Comparison of ENCODE assay signal across 19 cellular contexts in genomic region chr2:73946666-73947065, GRCh38. TPM values are rescaled to one million over a fixed set of nuclear protein-coding genes. Genes with fewer than 3 reads are reported as not detected.
DNase-seq lines count a peak whose midpoint lies in the region; ATAC-seq, FAIRE-seq and TF ChIP-seq lines count a peak whose summit lies in the region.
"Had no signal": no experiment of that assay in that cellular context is flagged by ENCODE, and none has a peak within 500 bp of the region (broad histone marks: within the 10 kb centered on the region; RNA-seq: fewer than 3 reads in every experiment).

No MANE protein-coding gene starts in this region.

- peak overlapping the region in 3 of 11 experiments; percentile 88 to 92 (median 91); a peak in 6 of 22 replicates for H3K4me2 ChIP-seq in BLaER1 treated with 17β-estradiol and CSF1 and Interleukin-3, amounts not matched to agents 10 nM and 100 nM
- H3K4me2 ChIP-seq in astrocyte (ENCODE audit: low read length), result no peak overlapping the region

- no peaks in the 10 kb centered on the region for H3K9me3 Mint-ChIP-seq in CD8-positive, alpha-beta T cell
- no peaks in the 10 kb centered on the region for H3K9me3 Mint-ChIP-seq in astrocyte (ENCODE audit: unreplicated experiment)
- no peaks in the 10 kb centered on the region for H3K9me3 Mint-ChIP-seq in naive thymus-derived CD4-positive, alpha-beta T cell
- H3K9me3 Mint-ChIP-seq in glutamatergic neuron (ENCODE audit: unreplicated experiment), result no peaks in the 10 kb centered on the region
- H3K9me3 Mint-ChIP-seq: HFFc6 had no signal

- H3K36me3 Mint-ChIP-seq in CD8-positive, alpha-beta T cell, result peaks cover 70% of the 10 kb centered on the region
- H3K36me3 Mint-ChIP-seq in astrocyte (ENCODE audit: low read depth, unreplicated experiment) (peaks cover 26% of the 10 kb centered on the region), glutamatergic neuron (ENCODE audit: unreplicated experiment) (peaks cover 4% of the 10 kb centered on the region)
- peaks cover 9 to 29% (median 18%) of the 10 kb centered on the region in 5 donors for H3K36me3 Mint-ChIP-seq in naive thymus-derived CD4-positive, alpha-beta T cell

- no peak overlapping the region for H3K4me3 ChIP-seq in BLaER1 treated with 17β-estradiol and CSF1 and Interleukin-3, amounts not matched to agents 10 nM and 100 nM
- no peak overlapping the region for H3K4me3 ChIP-seq in CD8-positive, alpha-beta T cell (ENCODE audit: low read depth, low read length)
- no peak overlapping the region for H3K4me3 ChIP-seq in astrocyte (ENCODE audit: insufficient read depth, low read depth, low read length)
- no peak overlapping the region for H3K4me3 ChIP-seq in naive thymus-derived CD4-positive, alpha-beta T cell (ENCODE audit: low read length)

- no peak for ATAC-seq in CD8-positive, alpha-beta T cell
- ATAC-seq in naive thymus-derived CD4-positive, alpha-beta T cell, result no peak

- peak overlapping the region; percentile 70 for H3K27ac Mint-ChIP-seq in CD8-positive, alpha-beta T cell
- H3K27ac Mint-ChIP-seq in astrocyte (ENCODE audit: unreplicated experiment) (peak overlapping the region; percentile 79), glutamatergic neuron (ENCODE audit: unreplicated experiment) (no peak overlapping the region)
- peak overlapping the region in 8 of 9 donors; percentile 61 to 96 (median 83) for H3K27ac Mint-ChIP-seq in naive thymus-derived CD4-positive, alpha-beta T cell
- H3K27ac Mint-ChIP-seq: HFFc6 had no signal

- peaks cover 83% of the 10 kb centered on the region for H3K4me1 Mint-ChIP-seq in CD8-positive, alpha-beta T cell (ENCODE audit: low read depth)
- H3K4me1 Mint-ChIP-seq in astrocyte (ENCODE audit: low read depth, unreplicated experiment) (peaks cover 12% of the 10 kb centered on the region), glutamatergic neuron (ENCODE audit: low read depth, unreplicated experiment) (peaks cover 3% of the 10 kb centered on the region)
- peaks cover 54 to 97% (median 84%) of the 10 kb centered on the region in 7 donors for H3K4me1 Mint-ChIP-seq in naive thymus-derived CD4-positive, alpha-beta T cell

- no peak for DNase-seq in CD8-positive, alpha-beta T cell
- no peak for DNase-seq in astrocyte (ENCODE audit: low read depth)
- DNase-seq in naive thymus-derived CD4-positive, alpha-beta T cell, result no peak
- DNase-seq in glutamatergic neuron, result no peak
- no peak for DNase-seq in NCI-H2081 (lab: John Stamatoyannopoulos, UW)
- no peak for DNase-seq in epidermal melanocyte (ENCODE audit: insufficient read length, low spot score)
- DNase-seq: Caco-2, HFFc6, IMR-90, NCI-H1417, NCI-H187, NCI-H226, NCI-H524, NCI-H82, SHP77 had no signal

- no peaks in the 10 kb centered on the region for H3K9me3 ChIP-seq in BLaER1 treated with 17β-estradiol and CSF1 and Interleukin-3, amounts not matched to agents 10 nM and 100 nM (replicated peaks in 1 of 11)
- no peaks in the 10 kb centered on the region for H3K9me3 ChIP-seq in CD8-positive, alpha-beta T cell (ENCODE audit: low read length)
- H3K9me3 ChIP-seq in astrocyte (ENCODE audit: insufficient read depth, low read depth, low read length), result no peaks in the 10 kb centered on the region
- no peaks in the 10 kb centered on the region for H3K9me3 ChIP-seq in naive thymus-derived CD4-positive, alpha-beta T cell (ENCODE audit: control insufficient read depth in 2 of 3, low read length in 3 of 3)
- H3K9me3 ChIP-seq: Caco-2 had no signal

- H3K9ac ChIP-seq in BLaER1 treated with 17β-estradiol and CSF1 and Interleukin-3, amounts not matched to agents 10 nM and 100 nM, result no peak overlapping the region; a peak in 2 of 22 replicates
- H3K9ac ChIP-seq in astrocyte (ENCODE audit: low read length), result no peak overlapping the region

- H3K27ac ChIP-seq in BLaER1 treated with 17β-estradiol and CSF1 and Interleukin-3, amounts not matched to agents 10 nM and 100 nM, result peak overlapping the region in 8 of 11 experiments; percentile 4 to 90 (median 77); a peak in 12 of 22 replicates
- no peak overlapping the region for H3K27ac ChIP-seq in CD8-positive, alpha-beta T cell (ENCODE audit: low read depth, low read length)
- no peak overlapping the region for H3K27ac ChIP-seq in astrocyte (ENCODE audit: low read depth, low read length)
- H3K27ac ChIP-seq in naive thymus-derived CD4-positive, alpha-beta T cell (ENCODE audit: low read depth, low read length), result peak overlapping the region; percentile 46

- peaks cover 32% of the 10 kb centered on the region for H3K79me2 ChIP-seq in astrocyte (ENCODE audit: insufficient read depth, low read length)

- H3K27me3 ChIP-seq in BLaER1 treated with 17β-estradiol and CSF1 and Interleukin-3, amounts not matched to agents 10 nM and 100 nM, result no peaks in the 10 kb centered on the region
- H3K27me3 ChIP-seq in CD8-positive, alpha-beta T cell (ENCODE audit: insufficient read depth, low read length), result no peaks in the 10 kb centered on the region
- H3K27me3 ChIP-seq in astrocyte (ENCODE audit: insufficient read depth, low read length), result no peaks in the 10 kb centered on the region
- H3K27me3 ChIP-seq in naive thymus-derived CD4-positive, alpha-beta T cell (ENCODE audit: control insufficient read depth in 2 of 2, insufficient read depth in 2 of 2, low read length in 2 of 2), result no peaks in the 10 kb centered on the region

- intact Hi-C loops in CD8-positive, alpha-beta T cell (cut with DNase I, micrococcal nuclease), result loop anchor here in 1 of 2 experiments (5.0 kb wide), 1 partner anchor 36 kb away; the partner anchor contains the start of gene TET3
- intact Hi-C loops in naive thymus-derived CD4-positive, alpha-beta T cell (cut with micrococcal nuclease), result loop anchor here in 1 of 2 donors (2.0 kb wide), 1 partner anchor 56 kb away; no protein-coding TSS in a partner anchor

- no peaks in the 10 kb centered on the region for H3K27me3 Mint-ChIP-seq in CD8-positive, alpha-beta T cell (ENCODE audit: low read depth)
- H3K27me3 Mint-ChIP-seq in astrocyte (ENCODE audit: low read depth, unreplicated experiment), result no peaks in the 10 kb centered on the region
- H3K27me3 Mint-ChIP-seq in naive thymus-derived CD4-positive, alpha-beta T cell, result no peaks in the 10 kb centered on the region
- peaks cover 1% of the 10 kb centered on the region for H3K27me3 Mint-ChIP-seq in glutamatergic neuron (ENCODE audit: unreplicated experiment)

- no peak for TF ChIP-seq CTCF in CD8-positive, alpha-beta T cell (IDR thresholded peaks at IDR 0.05)
- TF ChIP-seq CTCF in astrocyte (IDR thresholded peaks at IDR 0.05; ENCODE audit: insufficient read depth, low read depth, low read length) (no peak), glutamatergic neuron (IDR thresholded peaks at IDR 0.05; ENCODE audit: partially characterized antibody, unreplicated experiment) (no peak)

- no peak for FAIRE-seq in astrocyte (lab: Jason Lieb, UNC)
- FAIRE-seq: G401.6, H54, HTR-8/SVneo had no signal

- H4K20me1 ChIP-seq in BLaER1 treated with 17β-estradiol and CSF1 and Interleukin-3, amounts not matched to agents 10 nM and 100 nM, result peaks cover 0 to 43% (median 33%) of the 10 kb centered on the region in 11 experiments; a peak in 13 of 22 replicates
- H4K20me1 ChIP-seq in astrocyte (ENCODE audit: insufficient read depth, low read length), result peaks cover 88% of the 10 kb centered on the region

- POLR2A ChIA-PET in CD8-positive, alpha-beta T cell (lab: Charles Lee), result interaction anchor here (1.0 kb wide), 1 partner anchor 41 kb away, joined by 3 read pairs; no protein-coding TSS in a partner anchor
- POLR2A ChIA-PET in naive thymus-derived CD4-positive, alpha-beta T cell (lab: Charles Lee), result interaction anchor here (1.0 to 1.5 kb wide), 3 partner anchors 9 to 19 kb away, joined by 3 to 4 read pairs (median 3); no protein-coding TSS in a partner anchor

- peaks cover 11 to 77% (median 45%) of the 10 kb centered on the region in 10 experiments for H3K4me1 ChIP-seq in BLaER1 treated with 17β-estradiol and CSF1 and Interleukin-3, amounts not matched to agents 10 nM and 100 nM
- H3K4me1 ChIP-seq in CD8-positive, alpha-beta T cell (ENCODE audit: insufficient read depth, low read length), result peaks cover 71% of the 10 kb centered on the region
- no peaks in the 10 kb centered on the region for H3K4me1 ChIP-seq in astrocyte (ENCODE audit: insufficient read depth, low read length)
- H3K4me1 ChIP-seq in naive thymus-derived CD4-positive, alpha-beta T cell (ENCODE audit: control insufficient read depth in 2 of 2, insufficient read depth in 2 of 2, low read length in 2 of 2), result peaks cover 0 to 73% of the 10 kb centered on the region in 2 donors
- H3K4me1 ChIP-seq: Caco-2 had no signal

- no peak overlapping the region for H3K4me3 Mint-ChIP-seq in CD8-positive, alpha-beta T cell
- H3K4me3 Mint-ChIP-seq in astrocyte (ENCODE audit: unreplicated experiment), result no peak overlapping the region
- peak overlapping the region in 3 of 10 donors; percentile 29 to 48 (median 46) for H3K4me3 Mint-ChIP-seq in naive thymus-derived CD4-positive, alpha-beta T cell
- no peak overlapping the region for H3K4me3 Mint-ChIP-seq in glutamatergic neuron (ENCODE audit: unreplicated experiment)
- H3K4me3 Mint-ChIP-seq: HFFc6 had no signal

- peaks cover 60 to 96% (median 84%) of the 10 kb centered on the region in 11 experiments for H3K36me3 ChIP-seq in BLaER1 treated with 17β-estradiol and CSF1 and Interleukin-3, amounts not matched to agents 10 nM and 100 nM
- peaks cover 13% of the 10 kb centered on the region for H3K36me3 ChIP-seq in CD8-positive, alpha-beta T cell (ENCODE audit: insufficient read depth, low read length)
- H3K36me3 ChIP-seq in astrocyte (ENCODE audit: insufficient read depth, low read length), result peaks cover 21% of the 10 kb centered on the region
- peaks cover 13 to 30% (median 19%) of the 10 kb centered on the region in 3 experiments for H3K36me3 ChIP-seq in naive thymus-derived CD4-positive, alpha-beta T cell (ENCODE audit: control insufficient read depth in 2 of 3, insufficient read depth in 3 of 3, low read length in 3 of 3)

- no peak overlapping the region for H2AFZ ChIP-seq in astrocyte (ENCODE audit: low read depth, low read length)

- CTCF ChIA-PET in CD8-positive, alpha-beta T cell (lab: Charles Lee), result no interaction called here
- CTCF ChIA-PET in naive thymus-derived CD4-positive, alpha-beta T cell (lab: Charles Lee), result no interaction called here

RNA-seq across cellular contexts. Expression of gene DGUOK, which starts 20.0 kb away (rescaled TPM):
- total RNA-seq in CD8-positive, alpha-beta T cell, result 10 to 100 TPM; 29.0 to 31.8 TPM
- 84.8 and 86.3 TPM in 2 replicates for total RNA-seq in astrocyte
- total RNA-seq in naive thymus-derived CD4-positive, alpha-beta T cell, result 10 to 100 TPM; 43.1 to 73.9 (median 65.8) TPM
- 100 to 1,000 TPM; 207 to 220 TPM for polyA plus RNA-seq in naive thymus-derived CD4-positive, alpha-beta T cell
- 96.8 TPM for total RNA-seq in glutamatergic neuron (ENCODE audit: unreplicated experiment)

RNA-seq across cellular contexts. Expression of gene TET3, which starts 38.0 kb away (rescaled TPM):
- total RNA-seq in CD8-positive, alpha-beta T cell, result 10 to 100 TPM; 25.4 to 26.2 TPM
- total RNA-seq in astrocyte (32.8 and 39.9 TPM in 2 replicates), glutamatergic neuron (ENCODE audit: unreplicated experiment) (92.4 TPM)
- 10 to 100 TPM; 19.1 to 38.6 (median 28.6) TPM for total RNA-seq in naive thymus-derived CD4-positive, alpha-beta T cell
- polyA plus RNA-seq in naive thymus-derived CD4-positive, alpha-beta T cell, result 1 to 10 TPM in 1 of 2 donors, under 1 TPM in 1; 0.77 to 1.1 TPM

RNA-seq across cellular contexts. Expression of gene ACTG2, which starts 53.9 kb away (rescaled TPM):
- total RNA-seq in CD8-positive, alpha-beta T cell, result not detected
- total RNA-seq in astrocyte, result 298 and 540 TPM in 2 replicates
- not detected for total RNA-seq in naive thymus-derived CD4-positive, alpha-beta T cell
- not detected for polyA plus RNA-seq in naive thymus-derived CD4-positive, alpha-beta T cell
- total RNA-seq in glutamatergic neuron (ENCODE audit: unreplicated experiment), result not detected

Comparison
In these comparisons a context has a peak if more than half of its experiments do, and no peak if none do; other contexts are left out.
1. H3K27ac ChIP-seq: peak in BLaER1 treated with 17β-estradiol and CSF1 and Interleukin-3, amounts not matched to agents 10 nM and 100 nM (8 of 11) and naive thymus-derived CD4-positive, alpha-beta T cell (single experiment); none in CD8-positive, alpha-beta T cell (single experiment) and astrocyte (single experiment).
2. RNA of gene ACTG2, which starts 53.9 kb away (total RNA-seq): 298 to 540 TPM in astrocyte; not detected in CD8-positive, alpha-beta T cell, not detected in naive thymus-derived CD4-positive, alpha-beta T cell and not detected in glutamatergic neuron (single experiment); every median in the first group is over 100 times any median in the second.